18 cellular contexts compared by ENCODE assay signal in genomic region chr3:42658091-42658770, GRCh38. TPM values are rescaled to one million over a fixed set of nuclear protein-coding genes. Genes with fewer than 3 reads are reported as not detected.
A peak's percentile ranks its signal among the peaks of the same experiment; 100 is the strongest.
DNase-seq lines count a peak whose midpoint lies in the region; ATAC-seq and TF ChIP-seq lines count a peak whose summit lies in the region.
"Had no signal": no experiment of that assay in that cellular context is flagged by ENCODE, and none has a peak within 500 bp of the region (broad histone marks: within the 10 kb centered on the region; RNA-seq: fewer than 3 reads in every experiment).

No MANE protein-coding gene starts in this region.

- H3K4me3 Mint-ChIP-seq in T-helper 1 cell treated with Interleukin-12 subunit alpha and Interleukin-12 subunit beta and Interleukin-4 antibody, amounts not matched to agents 30 μg/mL and 1 μg/mL, for 36 hours = no peak overlapping the region
- H3K4me3 Mint-ChIP-seq in activated T-helper 17 cell treated with anti-CD3 and anti-CD28 coated beads, Interleukin-2, amount 50 U/mL, for 72 hours = no peak overlapping the region
- H3K4me3 Mint-ChIP-seq in activated CD8-positive, alpha-beta T cell treated with anti-CD3 and anti-CD28 coated beads for 36 hours = no peak overlapping the region
- H3K4me3 Mint-ChIP-seq: nephron progenitor cell had no signal

- CTCF ChIA-PET in activated CD8-positive, alpha-beta T cell treated with anti-CD3 and anti-CD28 coated beads for 36 hours (lab: Charles Lee) = no interaction called here

- H3K27ac ChIP-seq in right atrium auricular region (peak overlapping the region; percentile 95 to 99), gastrocnemius medialis (peak overlapping the region; percentile 87 to 100 (median 98))
- H3K27ac ChIP-seq: C4-2B, hepatocyte, SJSA1, transverse colon had no signal

- no peak for ATAC-seq in activated T-helper 17 cell treated with anti-CD3 and anti-CD28 coated beads, Interleukin-2, amount 50 U/mL, for 72 hours (replicated peaks)
- no peak for ATAC-seq in gastrocnemius medialis
- no peak for ATAC-seq in activated CD8-positive, alpha-beta T cell treated with anti-CD3 and anti-CD28 coated beads for 36 hours

- peak overlapping the region; percentile 41 for H3K27ac Mint-ChIP-seq in T-helper 1 cell treated with Interleukin-12 subunit alpha and Interleukin-12 subunit beta and Interleukin-4 antibody, amounts not matched to agents 30 μg/mL and 1 μg/mL, for 36 hours
- peak overlapping the region; percentile 17 for H3K27ac Mint-ChIP-seq in activated T-helper 17 cell treated with anti-CD3 and anti-CD28 coated beads, Interleukin-2, amount 50 U/mL, for 72 hours
- no peak overlapping the region for H3K27ac Mint-ChIP-seq in activated CD8-positive, alpha-beta T cell treated with anti-CD3 and anti-CD28 coated beads for 36 hours
- H3K27ac Mint-ChIP-seq: nephron progenitor cell had no signal

- intact Hi-C loops in gastrocnemius medialis (cut with DNase I; ENCODE audit: low total_unique reads) = no loop called here
- intact Hi-C loops in activated CD8-positive, alpha-beta T cell treated with anti-CD3 and anti-CD28 coated beads for 36 hours (cut with micrococcal nuclease) = no loop called here

- H3K36me3 Mint-ChIP-seq in T-helper 1 cell treated with Interleukin-12 subunit alpha and Interleukin-12 subunit beta and Interleukin-4 antibody, amounts not matched to agents 30 μg/mL and 1 μg/mL, for 36 hours (ENCODE audit: low read depth) = no peaks in the 10 kb centered on the region
- H3K36me3 Mint-ChIP-seq in activated T-helper 17 cell treated with anti-CD3 and anti-CD28 coated beads, Interleukin-2, amount 50 U/mL, for 72 hours (ENCODE audit: low read depth) = no peaks in the 10 kb centered on the region
- H3K36me3 Mint-ChIP-seq in activated CD8-positive, alpha-beta T cell treated with anti-CD3 and anti-CD28 coated beads for 36 hours (ENCODE audit: low read depth) = no peaks in the 10 kb centered on the region

- H3K9me3 Mint-ChIP-seq in T-helper 1 cell treated with Interleukin-12 subunit alpha and Interleukin-12 subunit beta and Interleukin-4 antibody, amounts not matched to agents 30 μg/mL and 1 μg/mL, for 36 hours = no peaks in the 10 kb centered on the region
- H3K9me3 Mint-ChIP-seq in activated T-helper 17 cell treated with anti-CD3 and anti-CD28 coated beads, Interleukin-2, amount 50 U/mL, for 72 hours = no peaks in the 10 kb centered on the region
- no peaks in the 10 kb centered on the region for H3K9me3 Mint-ChIP-seq in activated CD8-positive, alpha-beta T cell treated with anti-CD3 and anti-CD28 coated beads for 36 hours
- H3K9me3 Mint-ChIP-seq: nephron progenitor cell had no signal

- H3K36me3 ChIP-seq in right atrium auricular region (peaks cover 25% of the 10 kb centered on the region), gastrocnemius medialis (peaks cover 0 to 8% of the 10 kb centered on the region in 2 donors)
- H3K36me3 ChIP-seq: transverse colon had no signal

- no peak overlapping the region for H3K4me3 ChIP-seq in right atrium auricular region
- H3K4me3 ChIP-seq in gastrocnemius medialis = no peak overlapping the region
- H3K4me3 ChIP-seq: hepatocyte, SJSA1, transverse colon had no signal

- H3K4me1 ChIP-seq in right atrium auricular region = peaks cover 0 to 68% of the 10 kb centered on the region in 2 donors
- peaks cover 52 to 53% of the 10 kb centered on the region in 2 donors for H3K4me1 ChIP-seq in gastrocnemius medialis

- DNase-seq in T-helper 1 cell = no peak
- no peak for DNase-seq in right atrium auricular region (ENCODE audit: low spot score)
- DNase-seq in gastrocnemius medialis = no peak
- no peak for DNase-seq in activated CD8-positive, alpha-beta T cell treated with anti-CD3 and anti-CD28 coated beads for 36 hours
- no peak for DNase-seq in NK-92 treated with Interleukin-12 subunit alpha and Interleukin-12 subunit beta, amount 100 ng/mL, for 24 hours (lab: John Stamatoyannopoulos, UW)
- no peak for DNase-seq in NCI-H226
- DNase-seq: activated gamma-delta T cell, NCI-H187 treated with DMSO at 0.1 percent for 48 hours, nephron progenitor cell, transverse colon had no signal

- in situ Hi-C loops in gastrocnemius medialis (cut with MboI; ENCODE audit: low sequenced_read_pairs in 4 of 4) = loop anchor here in 2 of 4 donors (10.0 kb wide), 1 partner anchor 87 kb away; no protein-coding TSS in a partner anchor

- peaks cover under 1% of the 10 kb centered on the region for H3K4me1 Mint-ChIP-seq in T-helper 1 cell treated with Interleukin-12 subunit alpha and Interleukin-12 subunit beta and Interleukin-4 antibody, amounts not matched to agents 30 μg/mL and 1 μg/mL, for 36 hours (ENCODE audit: low read depth)
- no peaks in the 10 kb centered on the region for H3K4me1 Mint-ChIP-seq in activated T-helper 17 cell treated with anti-CD3 and anti-CD28 coated beads, Interleukin-2, amount 50 U/mL, for 72 hours
- peaks cover 2% of the 10 kb centered on the region for H3K4me1 Mint-ChIP-seq in activated CD8-positive, alpha-beta T cell treated with anti-CD3 and anti-CD28 coated beads for 36 hours (ENCODE audit: low read depth)

- TF ChIP-seq CTCF in right atrium auricular region (IDR thresholded peaks at IDR 0.05) (no peak), gastrocnemius medialis (IDR thresholded peaks at IDR 0.05 in 4 of 5, conservative IDR thresholded peaks at IDR 0.05 in 1 of 5) (no peak)
- no peak for TF ChIP-seq CTCF in activated CD8-positive, alpha-beta T cell treated with anti-CD3 and anti-CD28 coated beads for 36 hours (IDR thresholded peaks at IDR 0.05)

- H3K9me3 ChIP-seq in right atrium auricular region (no peaks in the 10 kb centered on the region), gastrocnemius medialis (no peaks in the 10 kb centered on the region)
- H3K9me3 ChIP-seq: SJSA1, transverse colon had no signal

- no peaks in the 10 kb centered on the region for H3K27me3 ChIP-seq in right atrium auricular region
- no peaks in the 10 kb centered on the region for H3K27me3 ChIP-seq in gastrocnemius medialis
- H3K27me3 ChIP-seq: hepatocyte, SJSA1, transverse colon had no signal

- POLR2A ChIA-PET in activated CD8-positive, alpha-beta T cell treated with anti-CD3 and anti-CD28 coated beads for 36 hours (lab: Charles Lee) = no interaction called here

- H3K27me3 Mint-ChIP-seq in T-helper 1 cell treated with Interleukin-12 subunit alpha and Interleukin-12 subunit beta and Interleukin-4 antibody, amounts not matched to agents 30 μg/mL and 1 μg/mL, for 36 hours (ENCODE audit: low read depth) = no peaks in the 10 kb centered on the region
- H3K27me3 Mint-ChIP-seq in activated T-helper 17 cell treated with anti-CD3 and anti-CD28 coated beads, Interleukin-2, amount 50 U/mL, for 72 hours = no peaks in the 10 kb centered on the region
- peaks cover 3% of the 10 kb centered on the region for H3K27me3 Mint-ChIP-seq in activated CD8-positive, alpha-beta T cell treated with anti-CD3 and anti-CD28 coated beads for 36 hours

- TF ChIP-seq POLR2A in gastrocnemius medialis (IDR thresholded peaks at IDR 0.05) = no peak

RNA-seq across cellular contexts. Expression of gene ZBTB47, which starts 4.7 kb away (rescaled TPM):
- total RNA-seq in activated T-helper 17 cell treated with anti-CD3 and anti-CD28 coated beads, Interleukin-2, amount 50 U/mL, for 72 hours = 1 to 10 TPM in 1 of 2 donors, under 1 TPM in 1; 0.19 to 1.2 TPM
- total RNA-seq in right atrium auricular region = 100 to 1,000 TPM in 1 of 2 donors, 10 to 100 TPM in 1; 92.4 to 129 TPM
- 100 to 1,000 TPM; 141 to 256 (median 167) TPM for total RNA-seq in gastrocnemius medialis
- total RNA-seq in activated CD8-positive, alpha-beta T cell treated with anti-CD3 and anti-CD28 coated beads for 36 hours = under 1 TPM; 0.43 to 0.45 TPM

RNA-seq across cellular contexts. Expression of gene KLHL40, which starts 27.1 kb away (rescaled TPM):
- total RNA-seq in activated T-helper 17 cell treated with anti-CD3 and anti-CD28 coated beads, Interleukin-2, amount 50 U/mL, for 72 hours = not detected
- under 1 TPM; 0.15 to 0.63 TPM for total RNA-seq in right atrium auricular region
- 100 to 1,000 TPM; 197 to 682 (median 397) TPM for total RNA-seq in gastrocnemius medialis
- total RNA-seq in activated CD8-positive, alpha-beta T cell treated with anti-CD3 and anti-CD28 coated beads for 36 hours = not detected
- total RNA-seq: hepatocyte, kidney epithelial cell, mesenteric fat pad, NCI-H460, SJSA1 had no signal

RNA-seq across cellular contexts. Expression of gene HHATL, which starts 44.4 kb away (rescaled TPM):
- total RNA-seq in activated T-helper 17 cell treated with anti-CD3 and anti-CD28 coated beads, Interleukin-2, amount 50 U/mL, for 72 hours = not detected
- total RNA-seq in right atrium auricular region (100 to 1,000 TPM; 444 to 908 TPM), gastrocnemius medialis (100 to 1,000 TPM in 2 of 4 donors, 10 to 100 TPM in 2; 78.0 to 309 (median 164) TPM)
- total RNA-seq in activated CD8-positive, alpha-beta T cell treated with anti-CD3 and anti-CD28 coated beads for 36 hours = not detected
- total RNA-seq: hepatocyte, kidney epithelial cell, NCI-H460, SJSA1 had no signal

RNA-seq across cellular contexts. Expression of gene NKTR, which starts 57.7 kb away (rescaled TPM):
- total RNA-seq in activated T-helper 17 cell treated with anti-CD3 and anti-CD28 coated beads, Interleukin-2, amount 50 U/mL, for 72 hours = 100 to 1,000 TPM in 1 of 2 donors, 10 to 100 TPM in 1; 81.8 to 122 TPM
- 10 to 100 TPM; 14.1 to 20.4 TPM for total RNA-seq in right atrium auricular region
- 10 to 100 TPM; 10.0 to 56.6 (median 13.6) TPM for total RNA-seq in gastrocnemius medialis
- total RNA-seq in activated CD8-positive, alpha-beta T cell treated with anti-CD3 and anti-CD28 coated beads for 36 hours = 10 to 100 TPM; 63.4 to 65.9 TPM

Comparison
In these comparisons a context has a peak if more than half of its experiments do, and no peak if none do; other contexts are left out.
1. RNA of gene ZBTB47, which starts 4.7 kb away (total RNA-seq): 141 to 256 TPM in gastrocnemius medialis and 92.4 to 129 TPM in right atrium auricular region; 0.19 to 1.2 TPM in activated T-helper 17 cell treated with anti-CD3 and anti-CD28 coated beads, Interleukin-2, amount 50 U/mL, for 72 hours and 0.43 to 0.45 TPM in activated CD8-positive, alpha-beta T cell treated with anti-CD3 and anti-CD28 coated beads for 36 hours; every median in the first group is over 10 times any median in the second.
2. RNA of gene KLHL40, which starts 27.1 kb away (total RNA-seq): 197 to 682 TPM in gastrocnemius medialis; 0.15 to 0.63 TPM in right atrium auricular region, not detected in activated T-helper 17 cell treated with anti-CD3 and anti-CD28 coated beads, Interleukin-2, amount 50 U/mL, for 72 hours and not detected in activated CD8-positive, alpha-beta T cell treated with anti-CD3 and anti-CD28 coated beads for 36 hours; every median in the first group is over 100 times any median in the second.
3. RNA of gene HHATL, which starts 44.4 kb away (total RNA-seq): 444 to 908 TPM in right atrium auricular region and 78.0 to 309 TPM in gastrocnemius medialis; not detected in activated T-helper 17 cell treated with anti-CD3 and anti-CD28 coated beads, Interleukin-2, amount 50 U/mL, for 72 hours and not detected in activated CD8-positive, alpha-beta T cell treated with anti-CD3 and anti-CD28 coated beads for 36 hours; every median in the first group is over 10 times any median in the second.